ENCODE assay signal across 8 cellular contexts in the genomic region with DNA sequence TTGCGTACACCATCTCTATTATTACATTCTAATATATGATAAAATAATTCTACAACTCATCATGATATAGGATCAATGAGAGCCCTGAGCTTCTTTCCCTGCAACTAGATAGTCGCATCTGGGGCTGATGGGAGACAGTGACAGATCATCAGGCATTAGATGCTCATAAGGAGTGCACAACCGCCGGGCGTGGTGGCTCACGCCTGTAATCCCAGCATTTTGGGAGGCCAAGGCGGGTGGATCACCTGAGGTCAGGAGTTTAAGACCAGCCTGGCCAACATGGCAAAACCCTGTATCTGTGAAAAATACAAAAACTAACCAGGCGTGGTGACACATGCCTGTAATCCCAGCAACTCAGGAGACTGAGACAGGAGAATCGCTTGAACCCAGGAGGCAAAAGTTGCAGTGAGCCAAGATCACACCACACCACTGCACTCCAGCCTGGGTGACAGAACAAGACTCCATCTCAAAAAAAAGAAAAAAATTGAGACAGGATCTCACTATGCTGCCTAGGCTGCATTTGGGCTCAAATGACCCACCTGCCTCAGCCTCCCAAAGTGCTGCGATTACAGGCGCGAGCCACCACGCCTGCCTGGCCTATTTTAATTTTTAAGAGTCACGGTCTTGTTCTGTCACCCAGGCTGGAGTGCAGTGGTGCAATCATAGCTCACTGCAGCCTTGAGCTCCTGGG. TPM values are rescaled to one million over a fixed set of nuclear protein-coding genes. Genes with fewer than 3 reads are reported as not detected.
DNase-seq lines count a peak whose midpoint lies in the region; ATAC-seq and TF ChIP-seq lines count a peak whose summit lies in the region.
"Not testable (repeated sequence)": the region's sequence is repeated elsewhere in the genome, so short reads cannot be mapped to it uniquely, and the experiment has no call there.

No MANE protein-coding gene starts in this region.

- not testable (repeated sequence) for H3K4me3 ChIP-seq in Panc1 (ENCODE audit: low read depth in 2 of 2, low read length in 2 of 2); esophagus squamous epithelium; mesodermal cell (ENCODE audit: extremely low read depth, insufficient read depth, low read length, poor library complexity, severe bottlenecking)

- 84 to 93% methylated on average over 7 to 11 of the region's 14 CpGs for WGBS in esophagus squamous epithelium, 2 donors
- 87 to 96% methylated on average over 8 to 13 of the region's 14 CpGs for WGBS in mesodermal cell (ENCODE audit: insufficient coverage in 2 of 2), 2 experiments

- peak; percentile 69 for TF ChIP-seq POLR2A in GM19193 (IDR thresholded peaks at IDR 0.05; ENCODE audit: extremely low read depth, insufficient read depth, insufficient read length)
- TF ChIP-seq POLR2A in esophagus squamous epithelium (IDR thresholded peaks at IDR 0.05): peak in 1 of 4 donors; percentile 11

- peaks cover 48% of the 10 kb centered on the region for H3K36me3 Mint-ChIP-seq in CD4-positive, alpha-beta T cell (ENCODE audit: low read depth)
- H3K36me3 Mint-ChIP-seq in activated CD4-positive, alpha-beta T cell treated with anti-CD3 and anti-CD28 coated beads, Interleukin-2, amount 10 ng/mL, durations not matched to agents 7 days and 5 days (ENCODE audit: low read depth): peaks cover 49% of the 10 kb centered on the region
- H3K36me3 Mint-ChIP-seq in activated naive CD8-positive, alpha-beta T cell treated with anti-CD3 and anti-CD28 coated beads, Interleukin-2, amount 10 ng/mL, durations not matched to agents 7 days and 5 days: peaks cover 42% of the 10 kb centered on the region

- peak overlapping the region; percentile 95 for H3K27ac Mint-ChIP-seq in CD4-positive, alpha-beta T cell
- H3K27ac Mint-ChIP-seq in activated CD4-positive, alpha-beta T cell treated with anti-CD3 and anti-CD28 coated beads, Interleukin-2, amount 10 ng/mL, durations not matched to agents 7 days and 5 days: peak overlapping the region; percentile 97
- H3K27ac Mint-ChIP-seq in activated naive CD8-positive, alpha-beta T cell treated with anti-CD3 and anti-CD28 coated beads, Interleukin-2, amount 10 ng/mL, durations not matched to agents 7 days and 5 days: peak overlapping the region; percentile 92

- peaks cover 27% of the 10 kb centered on the region for H3K36me3 ChIP-seq in Panc1 (ENCODE audit: control insufficient read depth, insufficient read depth, low read length)
- H3K36me3 ChIP-seq in esophagus squamous epithelium: peaks cover 34 to 55% (median 40%) of the 10 kb centered on the region in 3 donors
- peaks cover 49% of the 10 kb centered on the region for H3K36me3 ChIP-seq in mesodermal cell (ENCODE audit: control insufficient read depth, insufficient read depth, low read length)

- not testable (repeated sequence) for H3K9me3 ChIP-seq in CD4-positive, alpha-beta T cell (ENCODE audit: control insufficient read depth, low read length); Panc1 (ENCODE audit: control insufficient read depth, insufficient read depth, low read depth, low read length); esophagus squamous epithelium; mesodermal cell (ENCODE audit: control insufficient read depth, low read length)

- not testable (repeated sequence) for H3K27me3 ChIP-seq in CD4-positive, alpha-beta T cell (ENCODE audit: control insufficient read depth, insufficient read depth, low read length); Panc1 (ENCODE audit: control insufficient read depth, insufficient read depth, low read length); esophagus squamous epithelium

- TF ChIP-seq CTCF in CD4-positive, alpha-beta T cell (IDR thresholded peaks at IDR 0.05); Panc1 (IDR thresholded peaks at IDR 0.05): not testable (repeated sequence)
- TF ChIP-seq CTCF in esophagus squamous epithelium (IDR thresholded peaks at IDR 0.05): peak in 1 of 6 experiments; percentile 5

- BruUV-seq in Panc1 (replicated peaks; lab: Mats Ljungman, UMichigan): not testable (repeated sequence)

- POLR2A ChIA-PET in CD4-positive, alpha-beta T cell (lab: Charles Lee): interaction anchor here (0.6 to 3.1 kb wide), 10 partner anchors 27 to 583 kb away, joined by 3 to 19 read pairs (median 5); no protein-coding TSS in a partner anchor
- POLR2A ChIA-PET in Panc1 (lab: Charles Lee): interaction anchor here (0.8 to 1.3 kb wide), 3 partner anchors 12 to 33 kb away, joined by 3 to 4 read pairs (median 4); no protein-coding TSS in a partner anchor
- POLR2A ChIA-PET in activated CD4-positive, alpha-beta T cell treated with anti-CD3 and anti-CD28 coated beads, Interleukin-2, amount 10 ng/mL, durations not matched to agents 7 days and 5 days (lab: Charles Lee): interaction anchor here (1.7 kb wide), 1 partner anchor 34 kb away, joined by 5 read pairs; no protein-coding TSS in a partner anchor
- POLR2A ChIA-PET in activated naive CD8-positive, alpha-beta T cell treated with anti-CD3 and anti-CD28 coated beads, Interleukin-2, amount 10 ng/mL, durations not matched to agents 7 days and 5 days (lab: Charles Lee): interaction anchor here (0.6 to 3.1 kb wide), 13 partner anchors 8 to 532 kb away, joined by 3 to 15 read pairs (median 4); no protein-coding TSS in a partner anchor

- peak overlapping the region; percentile 17 for H3K27ac ChIP-seq in CD4-positive, alpha-beta T cell (ENCODE audit: low read depth, low read length)
- H3K27ac ChIP-seq in Panc1 (ENCODE audit: low read length): not testable (repeated sequence)
- H3K27ac ChIP-seq in esophagus squamous epithelium (peak overlapping the region; percentile 65 to 100 (median 90)), mesodermal cell (ENCODE audit: low read depth, low read length, severe bottlenecking) (peak overlapping the region; percentile 3)

- H3K27me3 Mint-ChIP-seq in CD4-positive, alpha-beta T cell; activated CD4-positive, alpha-beta T cell treated with anti-CD3 and anti-CD28 coated beads, Interleukin-2, amount 10 ng/mL, durations not matched to agents 7 days and 5 days; activated naive CD8-positive, alpha-beta T cell treated with anti-CD3 and anti-CD28 coated beads, Interleukin-2, amount 10 ng/mL, durations not matched to agents 7 days and 5 days: not testable (repeated sequence)

- DNase-seq in CD4-positive, alpha-beta T cell; Panc1 (ENCODE audit: low read depth, low spot score); esophagus squamous epithelium (lab: John Stamatoyannopoulos, UW): not testable (repeated sequence)
- DNase-seq in activated CD4-positive, alpha-beta T cell treated with anti-CD3 and anti-CD28 coated beads, Interleukin-2, amount 10 ng/mL, durations not matched to agents 7 days and 5 days: peak; percentile 27
- DNase-seq in activated naive CD8-positive, alpha-beta T cell treated with anti-CD3 and anti-CD28 coated beads, Interleukin-2, amount 10 ng/mL, durations not matched to agents 7 days and 5 days: peak; percentile 52
- peak in 2 of 3 donors; percentile 12 to 23 for DNase-seq in stimulated activated CD4-positive, alpha-beta T cell treated with anti-CD3 and anti-CD28 coated beads, TNF-alpha, amount 100 ng/mL, for 48 hours (ENCODE audit: low read depth in 3 of 3)

- not testable (repeated sequence) for ATAC-seq in CD4-positive, alpha-beta T cell (ENCODE audit: poor library complexity); activated naive CD8-positive, alpha-beta T cell treated with anti-CD3 and anti-CD28 coated beads, Interleukin-2, amount 10 ng/mL, durations not matched to agents 7 days and 5 days (ENCODE audit: low read depth)
- peak; percentile 0; the same call in 1 of the 2 replicates for ATAC-seq in Panc1

- in situ Hi-C loops in Panc1 (cut with HindIII; ENCODE audit: low pct_unique_long_range_greater_than_20kb, low sequenced_read_pairs): not testable (repeated sequence)

- H3K4me3 Mint-ChIP-seq in CD4-positive, alpha-beta T cell: peak overlapping the region; percentile 97
- peak overlapping the region; percentile 99 for H3K4me3 Mint-ChIP-seq in activated CD4-positive, alpha-beta T cell treated with anti-CD3 and anti-CD28 coated beads, Interleukin-2, amount 10 ng/mL, durations not matched to agents 7 days and 5 days
- H3K4me3 Mint-ChIP-seq in activated naive CD8-positive, alpha-beta T cell treated with anti-CD3 and anti-CD28 coated beads, Interleukin-2, amount 10 ng/mL, durations not matched to agents 7 days and 5 days: peak overlapping the region; percentile 92

- H3K4me1 ChIP-seq in Panc1 (ENCODE audit: control insufficient read depth, insufficient read depth, low read length): peaks cover 24% of the 10 kb centered on the region
- H3K4me1 ChIP-seq in esophagus squamous epithelium: peaks cover 18 to 37% (median 23%) of the 10 kb centered on the region in 3 donors
- H3K4me1 ChIP-seq in mesodermal cell (ENCODE audit: control insufficient read depth, insufficient read depth, low read length, poor library complexity, severe bottlenecking): not testable (repeated sequence)

- CTCF ChIA-PET in CD4-positive, alpha-beta T cell (lab: Charles Lee): interaction anchor here (1.3 to 1.8 kb wide), 2 partner anchors 34 kb away, joined by 5 to 7 read pairs; no protein-coding TSS in a partner anchor
- CTCF ChIA-PET in Panc1 (lab: Charles Lee): not testable (repeated sequence)
- CTCF ChIA-PET in activated CD4-positive, alpha-beta T cell treated with anti-CD3 and anti-CD28 coated beads, Interleukin-2, amount 10 ng/mL, durations not matched to agents 7 days and 5 days (lab: Charles Lee): interaction anchor here (0.7 to 3.3 kb wide), 3 partner anchors 13 to 114 kb away, joined by 3 to 15 read pairs (median 5); no protein-coding TSS in a partner anchor

- not testable (repeated sequence) for H3K9me3 Mint-ChIP-seq in CD4-positive, alpha-beta T cell; activated CD4-positive, alpha-beta T cell treated with anti-CD3 and anti-CD28 coated beads, Interleukin-2, amount 10 ng/mL, durations not matched to agents 7 days and 5 days; activated naive CD8-positive, alpha-beta T cell treated with anti-CD3 and anti-CD28 coated beads, Interleukin-2, amount 10 ng/mL, durations not matched to agents 7 days and 5 days

- peaks cover 41% of the 10 kb centered on the region for H3K4me1 Mint-ChIP-seq in CD4-positive, alpha-beta T cell (ENCODE audit: low read depth)
- peaks cover 28% of the 10 kb centered on the region for H3K4me1 Mint-ChIP-seq in activated CD4-positive, alpha-beta T cell treated with anti-CD3 and anti-CD28 coated beads, Interleukin-2, amount 10 ng/mL, durations not matched to agents 7 days and 5 days
- peaks cover 36% of the 10 kb centered on the region for H3K4me1 Mint-ChIP-seq in activated naive CD8-positive, alpha-beta T cell treated with anti-CD3 and anti-CD28 coated beads, Interleukin-2, amount 10 ng/mL, durations not matched to agents 7 days and 5 days

- intact Hi-C loops in CD4-positive, alpha-beta T cell (cut with DNase I, micrococcal nuclease); Panc1 (cut with micrococcal nuclease; ENCODE audit: unreplicated experiment); esophagus squamous epithelium (cut with DNase I): not testable (repeated sequence)

RNA-seq across cellular contexts. Expression of gene ACTB, which starts 5.7 kb away (rescaled TPM):
- 1,000 to 10,000 TPM; 1,880 to 1,990 TPM for total RNA-seq in CD4-positive, alpha-beta T cell
- total RNA-seq in Panc1 (2021; ENCODE audit: unreplicated experiment) (4,511 TPM), esophagus squamous epithelium (1,000 to 10,000 TPM; 1,929 to 4,068 (median 3,351) TPM)
- 7,753 TPM for polyA plus RNA-seq in Panc1 (2012; ENCODE audit: insufficient read length)
- over 10,000 TPM; 12,408 to 13,148 TPM for total RNA-seq in activated CD4-positive, alpha-beta T cell treated with anti-CD3 and anti-CD28 coated beads, Interleukin-2, amount 10 ng/mL, durations not matched to agents 7 days and 5 days
- total RNA-seq in activated naive CD8-positive, alpha-beta T cell treated with anti-CD3 and anti-CD28 coated beads, Interleukin-2, amount 10 ng/mL, durations not matched to agents 7 days and 5 days: 1,000 to 10,000 TPM; 8,205 to 8,750 TPM
- 3,902 TPM for polyA plus RNA-seq in mesodermal cell (2013, experiment 1 of 2)
- 3,238 TPM for polyA plus RNA-seq in mesodermal cell (2013, experiment 2 of 2)

RNA-seq across cellular contexts. Expression of gene FBXL18, which starts 11.1 kb away (rescaled TPM):
- 1 to 10 TPM; 7.3 TPM for total RNA-seq in CD4-positive, alpha-beta T cell
- total RNA-seq in Panc1 (2021; ENCODE audit: unreplicated experiment) (29.2 TPM), esophagus squamous epithelium (1 to 10 TPM; 6.2 to 9.6 (median 8.3) TPM)
- polyA plus RNA-seq in Panc1 (2012; ENCODE audit: insufficient read length): 23.0 TPM
- total RNA-seq in activated CD4-positive, alpha-beta T cell treated with anti-CD3 and anti-CD28 coated beads, Interleukin-2, amount 10 ng/mL, durations not matched to agents 7 days and 5 days: 10 to 100 TPM; 12.5 to 13.6 TPM
- total RNA-seq in activated naive CD8-positive, alpha-beta T cell treated with anti-CD3 and anti-CD28 coated beads, Interleukin-2, amount 10 ng/mL, durations not matched to agents 7 days and 5 days: 10 to 100 TPM; 11.4 to 12.0 TPM
- 6.0 TPM for polyA plus RNA-seq in mesodermal cell (2013, experiment 1 of 2)
- 4.9 TPM for polyA plus RNA-seq in mesodermal cell (2013, experiment 2 of 2)
